Comparison of ENCODE assay signal across 29 cellular contexts in the genomic region with DNA sequence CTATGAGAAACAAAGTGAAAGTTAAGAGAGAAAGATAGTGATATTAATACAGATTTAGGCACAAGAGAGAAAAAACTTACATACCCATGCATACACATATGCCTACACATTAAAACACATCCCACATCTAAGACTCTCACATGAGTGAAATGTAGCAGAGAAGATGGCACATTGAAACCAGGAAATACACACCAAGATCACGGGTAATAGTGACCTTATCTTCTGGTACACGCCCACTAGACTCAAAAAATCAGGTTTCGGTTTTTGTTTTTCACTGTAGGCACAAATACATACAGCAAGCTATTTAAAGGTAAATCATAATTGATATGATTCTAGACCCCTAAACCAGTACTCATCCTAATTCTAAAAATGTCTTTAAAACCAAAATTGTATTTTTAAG.
A peak's percentile ranks its signal among the peaks of the same experiment; 100 is the strongest.
DNase-seq lines count a peak whose midpoint lies in the region; ATAC-seq and TF ChIP-seq lines count a peak whose summit lies in the region.
"Had no signal": no experiment of that assay in that cellular context is flagged by ENCODE, and none has a peak within 500 bp of the region (broad histone marks: within the 10 kb centered on the region; RNA-seq: fewer than 3 reads in every experiment).

No MANE protein-coding gene starts in this region.

- peaks cover 14% of the 10 kb centered on the region for H3K4me1 ChIP-seq in OCI-LY3 (ENCODE audit: low read length)
- H3K4me1 ChIP-seq: esophagus muscularis mucosa, heart left ventricle, right atrium auricular region, upper lobe of right lung had no signal

- no peaks in the 10 kb centered on the region for H3K9me3 ChIP-seq in OCI-LY3 (ENCODE audit: insufficient read depth, low read length)
- H3K9me3 ChIP-seq: esophagus muscularis mucosa, heart left ventricle, right atrium auricular region, upper lobe of right lung had no signal

- ATAC-seq in GM18502 (IDR thresholded peaks at IDR 0.05; ENCODE audit: poor library complexity, unreplicated experiment) (peak; percentile 77), HG03175 (IDR thresholded peaks at IDR 0.05; ENCODE audit: unreplicated experiment) (peak; percentile 56), HG02840 (IDR thresholded peaks at IDR 0.05; ENCODE audit: low FRiP score, unreplicated experiment) (no peak)
- ATAC-seq: heart left ventricle, K562, left ventricle myocardium superior, upper lobe of right lung had no signal

- H3K27me3 ChIP-seq in OCI-LY3 (ENCODE audit: low read depth, low read length), result no peaks in the 10 kb centered on the region
- H3K27me3 ChIP-seq: heart left ventricle, right atrium auricular region, upper lobe of right lung had no signal

- peak overlapping the region; percentile 86 for H2AFZ ChIP-seq in OCI-LY3 (ENCODE audit: low read depth, low read length)

- H3K4me2 ChIP-seq in OCI-LY3 (ENCODE audit: low read length), result peak overlapping the region; percentile 38

- DNase-seq in GM20000 (ENCODE audit: low spot score) (peak; percentile 12), AML-193 (lab: John Stamatoyannopoulos, UW) (no peak), head of caudate nucleus (no peak), NCI-H2029 treated with DMSO at 0.1 percent for 48 hours (lab: John Stamatoyannopoulos, UW) (no peak)
- DNase-seq: activated CD4-positive, alpha-beta T cell treated with anti-CD3 and anti-CD28 coated beads for 4 hours; amniotic stem cell; C1 segment of cervical spinal cord; cerebellar nuclear complex; COR-L47; dorsolateral prefrontal cortex; foreskin fibroblast; heart left ventricle; kidney; left ventricle myocardium superior; NCI-H1105 treated with DMSO at 0.1 percent for 48 hours; NCI-H1930; NCI-H524 treated with DMSO at 0.1 percent for 48 hours; NK-92 treated with Interleukin-12 subunit alpha and Interleukin-12 subunit beta, amount 100 ng/mL, for 24 hours; posterior cingulate gyrus; small intestine; stimulated activated naive CD4-positive, alpha-beta T cell; upper lobe of right lung had no signal

- H3K27ac ChIP-seq in OCI-LY3 (ENCODE audit: low read length), result no peak overlapping the region
- H3K27ac ChIP-seq: dorsolateral prefrontal cortex, esophagus muscularis mucosa, heart left ventricle, right atrium auricular region, upper lobe of right lung had no signal

- H3K36me3 ChIP-seq in OCI-LY3 (replicated peaks; ENCODE audit: low read depth, low read length), result no peaks in the 10 kb centered on the region
- H3K36me3 ChIP-seq: esophagus muscularis mucosa, heart left ventricle, right atrium auricular region, upper lobe of right lung had no signal

- H4K20me1 ChIP-seq in OCI-LY3 (ENCODE audit: insufficient read depth, low read length), result no peaks in the 10 kb centered on the region

- 0 out of 2 replicates have a peak overlapping the region, but pooled peaks have one; percentile 1 for H3K4me3 ChIP-seq in OCI-LY3 (ENCODE audit: low read length)
- H3K4me3 ChIP-seq: dorsolateral prefrontal cortex, esophagus muscularis mucosa, heart left ventricle, K562, right atrium auricular region, upper lobe of right lung had no signal

- no peak for TF ChIP-seq CTCF in GM20000 (IDR thresholded peaks at IDR 0.05; ENCODE audit: extremely low read depth, missing control alignments)
- no peak for TF ChIP-seq CTCF in OCI-LY3 (IDR thresholded peaks at IDR 0.05; ENCODE audit: low read depth, low read length)

- H3K9ac ChIP-seq in OCI-LY3 (ENCODE audit: low read length), result no peak overlapping the region

- intact Hi-C loops in head of caudate nucleus (cut with DNase I), result no loop called here

- H3K79me2 ChIP-seq in OCI-LY3 (ENCODE audit: low read length), result no peaks in the 10 kb centered on the region
